ENCODE assay signal across 23 cellular contexts in the genomic region with DNA sequence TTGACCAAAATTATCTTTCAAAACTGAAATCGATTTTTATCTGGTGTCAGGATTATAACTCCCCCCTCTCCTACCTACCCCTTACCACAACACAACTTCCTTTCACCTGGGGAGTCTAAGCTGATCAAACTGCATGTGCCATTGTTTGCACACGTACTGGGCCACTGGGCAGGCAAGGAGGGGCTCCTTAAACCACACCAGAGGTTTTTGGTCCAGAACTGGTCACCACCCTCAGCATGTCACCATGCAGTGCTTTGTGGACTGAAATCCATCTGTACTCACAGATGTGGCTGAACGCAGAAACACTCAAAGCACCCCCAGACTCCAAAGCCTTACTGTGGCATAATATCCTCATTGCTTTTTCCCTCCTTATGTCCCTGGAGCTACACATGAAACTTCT. TPM values are rescaled to one million over a fixed set of nuclear protein-coding genes. Genes with fewer than 3 reads are reported as not detected.
DNase-seq lines count a peak whose midpoint lies in the region; ATAC-seq, FAIRE-seq and TF ChIP-seq lines count a peak whose summit lies in the region.
"Had no signal": no experiment of that assay in that cellular context is flagged by ENCODE, and none has a peak within 500 bp of the region (broad histone marks: within the 10 kb centered on the region; RNA-seq: fewer than 3 reads in every experiment).

No MANE protein-coding gene starts in this region.

- no peaks in the 10 kb centered on the region for H3K36me3 ChIP-seq in A673 (ENCODE audit: insufficient read depth, low read length, poor library complexity, severe bottlenecking)
- H3K36me3 ChIP-seq: prostate gland, vagina had no signal

- H3K4me1 ChIP-seq in A673 (ENCODE audit: insufficient read depth, low read length, poor library complexity, severe bottlenecking), result peaks cover 15% of the 10 kb centered on the region
- H3K4me1 ChIP-seq: prostate gland, vagina had no signal

- H3K9me3 ChIP-seq in A673 (ENCODE audit: low read depth, low read length, poor library complexity, severe bottlenecking), result no peaks in the 10 kb centered on the region
- H3K9me3 ChIP-seq: A549, prostate gland, vagina had no signal

- peaks cover 97% of the 10 kb centered on the region for H3K4me1 Mint-ChIP-seq in activated CD4-positive, alpha-beta T cell treated with anti-CD3 and anti-CD28 coated beads, Interleukin-2, amount 10 ng/mL, durations not matched to agents 7 days and 5 days
- peaks cover 99% of the 10 kb centered on the region for H3K4me1 Mint-ChIP-seq in activated CD4-positive, alpha-beta memory T cell treated with anti-CD3 and anti-CD28 coated beads, Interleukin-2, amount 10 ng/mL, durations not matched to agents 7 days and 5 days
- peaks cover 43 to 67% (median 53%) of the 10 kb centered on the region in 3 donors for H3K4me1 Mint-ChIP-seq in naive B cell

- intact Hi-C loops in A673 (cut with micrococcal nuclease; ENCODE audit: unreplicated experiment), result no loop called here

- POLR2A ChIA-PET in activated CD4-positive, alpha-beta T cell treated with anti-CD3 and anti-CD28 coated beads, Interleukin-2, amount 10 ng/mL, durations not matched to agents 7 days and 5 days (lab: Charles Lee), result interaction anchor here (1.1 kb wide), 1 partner anchor 14 kb away, joined by 3 read pairs; no protein-coding TSS in a partner anchor
- POLR2A ChIA-PET in activated CD4-positive, alpha-beta memory T cell treated with anti-CD3 and anti-CD28 coated beads, Interleukin-2, amount 10 ng/mL, durations not matched to agents 7 days and 5 days (lab: Charles Lee), result interaction anchor here (0.7 to 19.9 kb wide), 12 partner anchors 10 to 254 kb away, joined by 3 to 491 read pairs (median 7); partner anchors contain the start of genes APLF, ARHGAP25 and FBXO48
- POLR2A ChIA-PET in A673 (lab: Charles Lee; ENCODE audit: low non-redundant PET), result no interaction called here

- no peak overlapping the region for H3K4me3 ChIP-seq in A673 (ENCODE audit: low read depth, low read length, poor library complexity, severe bottlenecking)
- H3K4me3 ChIP-seq: A549, prostate gland, skin epidermis, vagina had no signal

- H3K9me3 Mint-ChIP-seq in activated CD4-positive, alpha-beta T cell treated with anti-CD3 and anti-CD28 coated beads, Interleukin-2, amount 10 ng/mL, durations not matched to agents 7 days and 5 days, result peaks cover 3% of the 10 kb centered on the region
- no peaks in the 10 kb centered on the region for H3K9me3 Mint-ChIP-seq in activated CD4-positive, alpha-beta memory T cell treated with anti-CD3 and anti-CD28 coated beads, Interleukin-2, amount 10 ng/mL, durations not matched to agents 7 days and 5 days
- no peaks in the 10 kb centered on the region for H3K9me3 Mint-ChIP-seq in naive B cell
- H3K9me3 Mint-ChIP-seq: CD14-positive monocyte, HFFc6 had no signal

- BruUV-seq in A673 (replicated peaks; lab: Mats Ljungman, UMichigan), result no TSS peak

- H3K4me3 Mint-ChIP-seq in activated CD4-positive, alpha-beta T cell treated with anti-CD3 and anti-CD28 coated beads, Interleukin-2, amount 10 ng/mL, durations not matched to agents 7 days and 5 days, result peak overlapping the region; percentile 63
- H3K4me3 Mint-ChIP-seq in activated CD4-positive, alpha-beta memory T cell treated with anti-CD3 and anti-CD28 coated beads, Interleukin-2, amount 10 ng/mL, durations not matched to agents 7 days and 5 days, result peak overlapping the region; percentile 44
- peak overlapping the region in 4 of 8 donors; percentile 18 to 86 (median 26) for H3K4me3 Mint-ChIP-seq in naive B cell
- H3K4me3 Mint-ChIP-seq: CD14-positive monocyte, HFFc6 had no signal

- peak overlapping the region; percentile 91 for H3K27ac Mint-ChIP-seq in activated CD4-positive, alpha-beta T cell treated with anti-CD3 and anti-CD28 coated beads, Interleukin-2, amount 10 ng/mL, durations not matched to agents 7 days and 5 days
- peak overlapping the region; percentile 95 for H3K27ac Mint-ChIP-seq in activated CD4-positive, alpha-beta memory T cell treated with anti-CD3 and anti-CD28 coated beads, Interleukin-2, amount 10 ng/mL, durations not matched to agents 7 days and 5 days
- peak overlapping the region in 4 of 6 donors; percentile 54 to 97 (median 94) for H3K27ac Mint-ChIP-seq in naive B cell
- H3K27ac Mint-ChIP-seq: HFFc6 had no signal

- no peak for ATAC-seq in naive B cell (ENCODE audit: low read depth in 2 of 2)
- ATAC-seq: HepG2 had no signal

- no peak for TF ChIP-seq CTCF in A673 (conservative IDR thresholded peaks at IDR 0.05; ENCODE audit: low read depth, low read length)

- CTCF ChIA-PET in activated CD4-positive, alpha-beta T cell treated with anti-CD3 and anti-CD28 coated beads, Interleukin-2, amount 10 ng/mL, durations not matched to agents 7 days and 5 days (lab: Charles Lee), result interaction anchor here (1.0 to 3.9 kb wide), 6 partner anchors 10 to 257 kb away, joined by 3 to 27 read pairs (median 4); partner anchors contain the start of gene ARHGAP25
- CTCF ChIA-PET in activated CD4-positive, alpha-beta memory T cell treated with anti-CD3 and anti-CD28 coated beads, Interleukin-2, amount 10 ng/mL, durations not matched to agents 7 days and 5 days (lab: Charles Lee), result interaction anchor here (1.1 to 6.0 kb wide), 8 partner anchors 11 to 257 kb away, joined by 3 to 38 read pairs (median 20); partner anchors contain the start of gene ARHGAP25
- CTCF ChIA-PET in A673 (lab: Charles Lee), result interaction anchor here (0.6 kb wide), 1 partner anchor 146 kb away, joined by 3 read pairs; no protein-coding TSS in a partner anchor

- no peak for DNase-seq in activated CD4-positive, alpha-beta T cell treated with anti-CD3 and anti-CD28 coated beads, Interleukin-2, amount 10 ng/mL, durations not matched to agents 7 days and 5 days
- DNase-seq in activated CD4-positive, alpha-beta T cell treated with anti-CD3 and anti-CD28 coated beads for 4 hours, result no peak
- no peak for DNase-seq in GM12891 (ENCODE audit: insufficient read length, low spot score)
- DNase-seq in activated CD4-positive, alpha-beta memory T cell treated with anti-CD3 and anti-CD28 coated beads, Interleukin-2, amount 10 ng/mL, durations not matched to agents 7 days and 5 days, result no peak
- no peak for DNase-seq in naive B cell
- no peak for DNase-seq in stimulated activated CD4-positive, alpha-beta T cell treated with anti-CD3 and anti-CD28 coated beads, Interleukin-12 subunit alpha, Interleukin-12 subunit beta, amount 100 ng/mL, for 4 hours
- no peak for DNase-seq in A673 (ENCODE audit: low spot score)
- no peak for DNase-seq in glomerular visceral epithelial cell (ENCODE audit: extremely low spot score)
- DNase-seq: activated T-cell treated with anti-CD3 and anti-CD28 coated beads, Interleukin-2, amount 50 U/mL, for 48 hours; DMS79; HFFc6; mesenchymal stem cell; NCI-H1436 treated with DMSO at 0.1 percent for 48 hours; NCI-H82; stimulated activated CD4-positive, alpha-beta T cell treated with anti-CD3 and anti-CD28 coated beads, Interleukin-4, amount 100 ng/mL, for 1 hour; substantia nigra had no signal

- H3K27me3 Mint-ChIP-seq in activated CD4-positive, alpha-beta T cell treated with anti-CD3 and anti-CD28 coated beads, Interleukin-2, amount 10 ng/mL, durations not matched to agents 7 days and 5 days, result no peaks in the 10 kb centered on the region
- H3K27me3 Mint-ChIP-seq in activated CD4-positive, alpha-beta memory T cell treated with anti-CD3 and anti-CD28 coated beads, Interleukin-2, amount 10 ng/mL, durations not matched to agents 7 days and 5 days, result no peaks in the 10 kb centered on the region
- H3K27me3 Mint-ChIP-seq in naive B cell, result no peaks in the 10 kb centered on the region

- no peak overlapping the region for H3K27ac ChIP-seq in A673 (ENCODE audit: low read depth, low read length, poor library complexity, severe bottlenecking)
- H3K27ac ChIP-seq: A549, prostate gland, vagina had no signal

- TF ChIP-seq POLR2A in GM12891 (IDR thresholded peaks at IDR 0.05; ENCODE audit: low read depth, low read length), result no peak

- peaks cover 25% of the 10 kb centered on the region for H3K36me3 Mint-ChIP-seq in activated CD4-positive, alpha-beta T cell treated with anti-CD3 and anti-CD28 coated beads, Interleukin-2, amount 10 ng/mL, durations not matched to agents 7 days and 5 days (ENCODE audit: low read depth)
- H3K36me3 Mint-ChIP-seq in activated CD4-positive, alpha-beta memory T cell treated with anti-CD3 and anti-CD28 coated beads, Interleukin-2, amount 10 ng/mL, durations not matched to agents 7 days and 5 days (ENCODE audit: low read depth), result no peaks in the 10 kb centered on the region
- no peaks in the 10 kb centered on the region for H3K36me3 Mint-ChIP-seq in naive B cell

- peak; percentile 72 for FAIRE-seq in GM12891 (lab: Jason Lieb, UNC)
- FAIRE-seq: A549, HepG2 had no signal

- no peaks in the 10 kb centered on the region for H3K27me3 ChIP-seq in A673 (replicated peaks; ENCODE audit: insufficient read depth, low read depth, low read length, poor library complexity)
- H3K27me3 ChIP-seq: vagina had no signal

TF ChIP-seq in GM12891, 5 proteins besides CTCF, POLR2A, EP300 and RAD21:
- TF ChIP-seq SPI1 (IDR thresholded peaks at IDR 0.05; ENCODE audit: low read depth, low read length), result no peak
- TF ChIP-seq POLR2AphosphoS5 (IDR thresholded peaks at IDR 0.05; ENCODE audit: low read depth, low read length), result no peak
- TF ChIP-seq PAX5 (IDR thresholded peaks at IDR 0.05; ENCODE audit: insufficient read depth, low read length, severe bottlenecking), result no peak
- TF ChIP-seq POU2F2 (IDR thresholded peaks at IDR 0.05; ENCODE audit: low read depth, low read length), result no peak
- no peak for TF ChIP-seq TAF1 (IDR thresholded peaks at IDR 0.05; ENCODE audit: low read depth, low read length)

RNA-seq across cellular contexts. Expression of gene ARHGAP25, which starts 13.9 kb away (rescaled TPM):
- total RNA-seq in activated CD4-positive, alpha-beta T cell treated with anti-CD3 and anti-CD28 coated beads, Interleukin-2, amount 10 ng/mL, durations not matched to agents 7 days and 5 days, result 10 to 100 TPM; 94.9 to 97.8 TPM
- 3.8 TPM for polyA plus RNA-seq in GM12891 (2012; ENCODE audit: low read depth, missing spikeins)
- 100 to 1,000 TPM; 128 to 132 TPM for total RNA-seq in activated CD4-positive, alpha-beta memory T cell treated with anti-CD3 and anti-CD28 coated beads, Interleukin-2, amount 10 ng/mL, durations not matched to agents 7 days and 5 days
- polyA plus RNA-seq in naive B cell (ENCODE audit: low read depth in 6 of 6), result 100 to 1,000 TPM in 4 of 6 donors, 10 to 100 TPM in 2; 45.1 to 164 (median 107) TPM
- total RNA-seq in A673 (2021), result 5.4 and 6.2 TPM in 2 replicates
- total RNA-seq: HepG2, HFFc6 had no signal
- polyA plus RNA-seq: HepG2, neural cell had no signal

Comparison
In these comparisons a context has a peak if more than half of its experiments do, and no peak if none do; other contexts are left out.
1. RNA of gene ARHGAP25, which starts 13.9 kb away (total RNA-seq): 128 to 132 TPM in activated CD4-positive, alpha-beta memory T cell treated with anti-CD3 and anti-CD28 coated beads, Interleukin-2, amount 10 ng/mL, durations not matched to agents 7 days and 5 days and 94.9 to 97.8 TPM in activated CD4-positive, alpha-beta T cell treated with anti-CD3 and anti-CD28 coated beads, Interleukin-2, amount 10 ng/mL, durations not matched to agents 7 days and 5 days; 5.4 to 6.2 TPM in A673; every median in the first group is over 10 times any median in the second.
2. Peak in every context shown above with its lines, with median percentiles within 50 percentile points of each other: H3K27ac Mint-ChIP-seq.